10 cellular contexts compared by ENCODE assay signal in the genomic region with DNA sequence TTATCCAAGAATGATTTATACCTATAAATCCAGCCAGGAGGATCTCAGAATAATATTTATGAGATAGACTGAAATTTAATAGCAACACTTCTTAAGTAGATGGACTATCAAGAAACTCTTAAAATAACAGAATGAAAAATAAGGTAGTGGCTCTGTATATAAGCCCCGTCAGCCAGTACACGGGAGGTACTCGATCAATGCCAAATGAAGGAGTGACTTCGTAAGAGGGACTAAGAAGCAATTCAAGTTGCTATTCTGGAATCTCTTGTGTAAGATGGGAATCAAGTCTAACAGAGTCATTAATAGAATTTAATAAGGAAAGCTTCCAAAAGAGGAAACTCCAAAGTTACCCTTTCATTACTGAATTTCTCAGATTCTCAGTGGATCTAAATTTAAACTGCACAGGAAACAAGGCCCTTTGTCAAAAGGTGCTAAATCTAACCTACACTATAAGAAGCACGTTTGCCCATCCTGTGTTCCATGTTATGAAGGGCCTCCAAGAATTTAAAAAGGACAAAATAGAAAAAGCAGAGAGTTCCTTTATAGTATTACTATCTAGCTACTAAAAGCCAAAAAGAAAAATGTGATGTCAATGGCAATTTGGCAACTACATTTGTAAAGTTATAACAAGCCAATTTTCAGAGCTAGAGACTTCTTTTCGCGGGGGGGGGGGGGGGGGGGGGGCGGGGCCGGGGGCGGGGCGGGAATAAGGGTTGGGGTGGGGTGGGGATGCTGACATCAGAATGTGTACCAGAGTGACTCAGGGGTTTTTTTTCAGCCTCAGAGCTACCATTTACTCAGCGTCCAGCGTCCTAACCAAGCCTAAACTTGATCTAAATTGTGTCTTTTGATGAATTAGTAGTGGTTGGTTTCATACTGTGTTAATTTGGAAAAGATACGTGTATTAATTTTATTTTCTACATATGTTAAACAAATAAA.
DNase-seq lines count a peak whose midpoint lies in the region; ATAC-seq and TF ChIP-seq lines count a peak whose summit lies in the region.
"Had no signal": no experiment of that assay in that cellular context is flagged by ENCODE, and none has a peak within 500 bp of the region (broad histone marks: within the 10 kb centered on the region; RNA-seq: fewer than 3 reads in every experiment).

No MANE protein-coding gene starts in this region.

- no peaks in the 10 kb centered on the region for H3K9me3 ChIP-seq in DOHH2 (ENCODE audit: control insufficient read depth, insufficient read depth, low read length)
- no peaks in the 10 kb centered on the region for H3K9me3 ChIP-seq in mammary epithelial cell (replicated peaks; ENCODE audit: insufficient read depth, low read length)
- no peaks in the 10 kb centered on the region for H3K9me3 ChIP-seq in SK-N-SH

- TF ChIP-seq EP300 in SK-N-SH (IDR thresholded peaks at IDR 0.05; ENCODE audit: borderline replicate concordance in 1 of 2, low read depth in 1 of 2, low read length in 1 of 2) = no peak

- DNase-seq in mammary epithelial cell (peak; percentile 62), myocyte (ENCODE audit: low read depth) (peak; percentile 30), middle frontal gyrus (ENCODE audit: extremely low spot score, low spot score) (no peak), SK-N-SH (no peak), posterior cingulate gyrus (no peak)
- DNase-seq: NCI-H1105 had no signal

- H3K4me1 ChIP-seq in DOHH2 (ENCODE audit: control insufficient read depth, low read length) = peaks cover 66% of the 10 kb centered on the region
- no peaks in the 10 kb centered on the region for H3K4me1 ChIP-seq in mammary epithelial cell (ENCODE audit: insufficient read depth, low read length)
- peaks cover 0 to 3% of the 10 kb centered on the region in 2 experiments; a peak in 2 of 4 replicates for H3K4me1 ChIP-seq in SK-N-SH (ENCODE audit: control insufficient read depth in 1 of 2, insufficient read depth in 2 of 2, low read depth in 1 of 2, low read length in 1 of 2)

- H3K79me2 ChIP-seq in DOHH2 (ENCODE audit: control insufficient read depth, low read length) = no peaks in the 10 kb centered on the region
- H3K79me2 ChIP-seq in mammary epithelial cell (ENCODE audit: insufficient read depth, low read length) = no peaks in the 10 kb centered on the region
- peaks cover 13% of the 10 kb centered on the region; the same call in 1 of the 2 replicates for H3K79me2 ChIP-seq in SK-N-SH (ENCODE audit: insufficient read depth)

- 0 out of 2 replicates have a peak, but pooled peaks cover 4% of the 10 kb centered on the region for H3F3A ChIP-seq in DOHH2 (ENCODE audit: control insufficient read depth, insufficient read depth)
- H3F3A ChIP-seq in SK-N-SH (replicated peaks; ENCODE audit: insufficient read depth) = no peaks in the 10 kb centered on the region

- peak overlapping the region; percentile 36 for H3K4me2 ChIP-seq in DOHH2 (ENCODE audit: low read length)
- H3K4me2 ChIP-seq in mammary epithelial cell (ENCODE audit: insufficient read depth, low read depth, low read length) = no peak overlapping the region
- no peak overlapping the region for H3K4me2 ChIP-seq in SK-N-SH

- intact Hi-C loops in mammary epithelial cell (cut with micrococcal nuclease) = no loop called here
- intact Hi-C loops in posterior cingulate gyrus (cut with DNase I) = no loop called here

- CTCF ChIA-PET in mammary epithelial cell (lab: Charles Lee; ENCODE audit: low non-redundant PET) = no interaction called here
- CTCF ChIA-PET in SK-N-SH (lab: Yijun Ruan, JAX) = interaction anchor here (1.3 to 2.0 kb wide), 2 partner anchors 14 to 29 kb away, joined by 5 to 7 read pairs; no protein-coding TSS in a partner anchor

- no TSS peak for BruUV-seq in mammary epithelial cell (replicated peaks; lab: Mats Ljungman, UMichigan)

- no peaks in the 10 kb centered on the region for H4K20me1 ChIP-seq in DOHH2 (ENCODE audit: control insufficient read depth, insufficient read depth, low read depth, low read length)
- H4K20me1 ChIP-seq in mammary epithelial cell (ENCODE audit: insufficient read depth, low read length) = no peaks in the 10 kb centered on the region
- no peaks in the 10 kb centered on the region for H4K20me1 ChIP-seq in SK-N-SH (ENCODE audit: insufficient read depth)

- peak; percentile 55 for ATAC-seq in HG02610 (IDR thresholded peaks at IDR 0.05; ENCODE audit: unreplicated experiment)
- no peak for ATAC-seq in HG03025 (IDR thresholded peaks at IDR 0.05; ENCODE audit: low FRiP score, unreplicated experiment)
- ATAC-seq: SK-N-SH treated with all-trans-retinoic acid at 6 μM for 48 hours had no signal

- TF ChIP-seq CTCF in DOHH2 (IDR thresholded peaks at IDR 0.05; ENCODE audit: low read depth, low read length, poor library complexity, severe bottlenecking) (no peak), mammary epithelial cell (conservative IDR thresholded peaks at IDR 0.05 in 1 of 2, IDR thresholded peaks at IDR 0.05 in 1 of 2; ENCODE audit: extremely low read depth in 1 of 2, insufficient read depth in 1 of 2, low read depth in 1 of 2, low read length in 2 of 2) (no peak), SK-N-SH (IDR thresholded peaks at IDR 0.05) (no peak)

- H3K27me3 ChIP-seq in DOHH2 (ENCODE audit: control insufficient read depth, low read length) (no peaks in the 10 kb centered on the region), mammary epithelial cell (ENCODE audit: insufficient read depth, low read length) (no peaks in the 10 kb centered on the region), SK-N-SH (ENCODE audit: insufficient read depth) (no peaks in the 10 kb centered on the region)

- POLR2A ChIA-PET in SK-N-SH (lab: Yijun Ruan, JAX) = no interaction called here

- in situ Hi-C loops in mammary epithelial cell (cut with MboI; ENCODE audit: low sequenced_read_pairs in 2 of 2) = no loop called here

- H3K9me2 ChIP-seq in DOHH2 (replicated peaks; ENCODE audit: control insufficient read depth, low read length) (no peaks in the 10 kb centered on the region), SK-N-SH (no peaks in the 10 kb centered on the region)

- H3K4me3 ChIP-seq in DOHH2 (ENCODE audit: low read length) = no peak overlapping the region; the same call in 1 of the 2 replicates
- no peak overlapping the region for H3K4me3 ChIP-seq in mammary epithelial cell (replicated peaks in 1 of 3; ENCODE audit: insufficient read depth in 1 of 3, low read depth in 2 of 3, low read length in 3 of 3)
- H3K4me3 ChIP-seq in SK-N-SH (ENCODE audit: low read depth in 2 of 2, low read length in 1 of 2) = no peak overlapping the region

- dilution Hi-C loops in mammary epithelial cell (cut with HindIII; ENCODE audit: low sequenced_read_pairs) = no loop called here

- no peak overlapping the region for H3K27ac ChIP-seq in DOHH2 (ENCODE audit: low read depth, low read length)
- no peak overlapping the region for H3K27ac ChIP-seq in mammary epithelial cell (ENCODE audit: insufficient read depth, low read depth, low read length)
- peak overlapping the region in 1 of 2 experiments; percentile 18; a peak in 2 of 4 replicates for H3K27ac ChIP-seq in SK-N-SH (ENCODE audit: low read depth in 2 of 2, low read length in 1 of 2)

- 58% methylated on average over 11 of the region's 14 CpGs for WGBS in mammary epithelial cell (ENCODE audit: low coverage, missing lambda C conversion rate)
- WGBS in SK-N-SH (ENCODE audit: low lambda C conversion rate) = 62% methylated on average over 11 of the region's 14 CpGs

- TF ChIP-seq RAD21 in SK-N-SH (IDR thresholded peaks at IDR 0.05; ENCODE audit: low read length) = no peak

- H2AFZ ChIP-seq in mammary epithelial cell (ENCODE audit: low read depth, low read length) (no peak overlapping the region), SK-N-SH (ENCODE audit: low read depth) (no peak overlapping the region)

- H3K36me3 ChIP-seq in DOHH2 (ENCODE audit: control insufficient read depth, low read length) (0 out of 2 replicates have a peak, but pooled peaks cover 3% of the 10 kb centered on the region), mammary epithelial cell (ENCODE audit: insufficient read depth, low read length) (no peaks in the 10 kb centered on the region), SK-N-SH (replicated peaks in 1 of 2; ENCODE audit: control insufficient read depth in 1 of 2, insufficient read depth in 2 of 2, low read length in 1 of 2) (peaks cover 0 to 3% of the 10 kb centered on the region in 2 experiments)

- H3K9ac ChIP-seq in mammary epithelial cell (ENCODE audit: insufficient read depth, low read length) (no peak overlapping the region), SK-N-SH (no peak overlapping the region)

TF ChIP-seq in SK-N-SH, 30 proteins besides CTCF, POLR2A, EP300 and RAD21 (continues in another document):
- TF ChIP-seq MAX (IDR thresholded peaks at IDR 0.05; ENCODE audit: low read depth) (no peak), SMC3 (IDR thresholded peaks at IDR 0.05; ENCODE audit: low read depth, low read length) (no peak), JUND (IDR thresholded peaks at IDR 0.05) (no peak), CHD2 (IDR thresholded peaks at IDR 0.05; ENCODE audit: low read length, partially characterized antibody) (no peak), USF2 (IDR thresholded peaks at IDR 0.05; ENCODE audit: borderline replicate concordance, low read depth, low read length) (no peak), ZBTB33 (IDR thresholded peaks at IDR 0.05; ENCODE audit: borderline replicate concordance, low read depth) (no peak)

Comparison
In these comparisons a context has a peak if more than half of its experiments do, and no peak if none do; other contexts are left out.
1. DNase-seq: peak in mammary epithelial cell (single experiment) and myocyte (single experiment); none in middle frontal gyrus (single experiment), SK-N-SH (single experiment) and posterior cingulate gyrus (0 of 10).